8 cellular contexts compared by ENCODE assay signal in genomic region chr17:15828727-15829314, GRCh38.
DNase-seq lines count a peak whose midpoint lies in the region; ATAC-seq and TF ChIP-seq lines count a peak whose summit lies in the region.
"Not testable (repeated sequence)": the region's sequence is repeated elsewhere in the genome, so short reads cannot be mapped to it uniquely, and the experiment has no call there.

No MANE protein-coding gene starts in this region.

- not testable (repeated sequence) for H3K4me3 ChIP-seq in RWPE2 (ENCODE audit: severe bottlenecking); effector memory CD4-positive, alpha-beta T cell (ENCODE audit: insufficient read depth, low read depth, low read length, poor library complexity, severe bottlenecking); right lobe of liver

- ATAC-seq in GM19395 (IDR thresholded peaks at IDR 0.05; ENCODE audit: unreplicated experiment) (peak; percentile 42), RWPE2 (ENCODE audit: low read depth) (peak; percentile 98), right lobe of liver (peak; percentile 100)

- DNase-seq in AG20443 (ENCODE audit: low spot score) (peak; percentile 41), NAMALWA (ENCODE audit: low spot score) (peak; percentile 41), activated T-cell treated with anti-CD3 and anti-CD28 coated beads for 1 hour (ENCODE audit: low read depth) (peak; percentile 64), right lobe of liver (peak; percentile 78 to 83 (median 81))
- not testable (repeated sequence) for DNase-seq in RWPE2 (ENCODE audit: low spot score)
- DNase-seq in effector memory CD4-positive, alpha-beta T cell: peak; percentile 9 to 40 (median 23)
- peak; percentile 80 to 84 for DNase-seq in stimulated activated CD4-positive, alpha-beta T cell treated with anti-CD3 and anti-CD28 coated beads, Interleukin-2, amount 100 ng/mL, for 24 hours

- not testable (repeated sequence) for H3K36me3 ChIP-seq in RWPE2 (ENCODE audit: low read depth); effector memory CD4-positive, alpha-beta T cell (ENCODE audit: control insufficient read depth, insufficient read depth, low read length); right lobe of liver

- 4% methylated on average over 6 of the region's 10 CpGs for WGBS in right lobe of liver (ENCODE audit: insufficient coverage, low coverage, low lambda C conversion rate, missing lambda C conversion rate)

- TF ChIP-seq POLR2A in right lobe of liver (IDR thresholded peaks at IDR 0.05): not testable (repeated sequence)

- H3K27me3 ChIP-seq in RWPE2 (ENCODE audit: insufficient read depth, poor library complexity, severe bottlenecking); effector memory CD4-positive, alpha-beta T cell (replicated peaks; ENCODE audit: control insufficient read depth, insufficient read depth, low read length, poor library complexity, severe bottlenecking); right lobe of liver: not testable (repeated sequence)

- not testable (repeated sequence) for H3K9me3 ChIP-seq in RWPE2 (ENCODE audit: severe bottlenecking); effector memory CD4-positive, alpha-beta T cell (ENCODE audit: control insufficient read depth, low read length); right lobe of liver

- TF ChIP-seq CTCF in RWPE2 (IDR thresholded peaks at IDR 0.05; ENCODE audit: poor library complexity, severe bottlenecking) (peak; percentile 92), right lobe of liver (IDR thresholded peaks at IDR 0.05) (peak; percentile 82 to 93 (median 90))

- not testable (repeated sequence) for H3K27ac ChIP-seq in RWPE2 (ENCODE audit: poor library complexity, severe bottlenecking); effector memory CD4-positive, alpha-beta T cell (ENCODE audit: insufficient read depth, low read length, poor library complexity, severe bottlenecking); right lobe of liver

- intact Hi-C loops in right lobe of liver (cut with DNase I): not testable (repeated sequence)

- not testable (repeated sequence) for H3K4me1 ChIP-seq in RWPE2 (ENCODE audit: insufficient read depth, poor library complexity, severe bottlenecking); effector memory CD4-positive, alpha-beta T cell (ENCODE audit: control insufficient read depth, insufficient read depth, low read length, poor library complexity, severe bottlenecking); right lobe of liver

Comparison
In these comparisons a context has a peak if more than half of its experiments do, and no peak if none do; other contexts are left out.
1. ATAC-seq: peak in every context shown above with its lines; median percentile 100 in right lobe of liver; 98 in RWPE2; 42 in GM19395.